In genomic region chr12:7797698-7798398, GRCh38 we compare ENCODE assay signal across 23 cellular contexts. TPM values are rescaled to one million over a fixed set of nuclear protein-coding genes. Genes with fewer than 3 reads are reported as not detected.
DNase-seq lines count a peak whose midpoint lies in the region; ATAC-seq and TF ChIP-seq lines count a peak whose summit lies in the region.
"Had no signal": no experiment of that assay in that cellular context is flagged by ENCODE, and none has a peak within 500 bp of the region (broad histone marks: within the 10 kb centered on the region; RNA-seq: fewer than 3 reads in every experiment).

No MANE protein-coding gene starts in this region.

- H3K27ac Mint-ChIP-seq in Caco-2 (ENCODE audit: unreplicated experiment) (peak overlapping the region; percentile 39), endodermal cell (peak overlapping the region; percentile 88)
- H3K27ac Mint-ChIP-seq: activated CD4-positive, alpha-beta memory T cell treated with anti-CD3 and anti-CD28 coated beads, Interleukin-2, amount 10 ng/mL, durations not matched to agents 7 days and 5 days; activated naive CD8-positive, alpha-beta T cell treated with anti-CD3 and anti-CD28 coated beads, Interleukin-2, amount 10 ng/mL, durations not matched to agents 7 days and 5 days had no signal

- H3K4me1 ChIP-seq in Caco-2 (no peaks in the 10 kb centered on the region), endodermal cell (ENCODE audit: control insufficient read depth, insufficient read depth, low read length) (no peaks in the 10 kb centered on the region), left lung (no peaks in the 10 kb centered on the region), ovary (ENCODE audit: insufficient read depth) (no peaks in the 10 kb centered on the region)
- H3K4me1 ChIP-seq: upper lobe of right lung had no signal

- H3K36me3 Mint-ChIP-seq in Caco-2 (ENCODE audit: insufficient read depth, unreplicated experiment) (no peaks in the 10 kb centered on the region), endodermal cell (ENCODE audit: low read depth) (peaks cover 39% of the 10 kb centered on the region)
- H3K36me3 Mint-ChIP-seq: activated naive CD8-positive, alpha-beta T cell treated with anti-CD3 and anti-CD28 coated beads, Interleukin-2, amount 10 ng/mL, durations not matched to agents 7 days and 5 days had no signal

- H3K4me1 Mint-ChIP-seq in Caco-2 (ENCODE audit: low read depth, unreplicated experiment) (peaks cover 12% of the 10 kb centered on the region), endodermal cell (peaks cover 28% of the 10 kb centered on the region)
- H3K4me1 Mint-ChIP-seq: activated CD4-positive, alpha-beta memory T cell treated with anti-CD3 and anti-CD28 coated beads, Interleukin-2, amount 10 ng/mL, durations not matched to agents 7 days and 5 days; activated naive CD8-positive, alpha-beta T cell treated with anti-CD3 and anti-CD28 coated beads, Interleukin-2, amount 10 ng/mL, durations not matched to agents 7 days and 5 days had no signal

- TF ChIP-seq POLR2A in ovary (IDR thresholded peaks at IDR 0.05) = no peak

- H3K9ac ChIP-seq in endodermal cell (ENCODE audit: extremely low read depth, low read length, poor library complexity, severe bottlenecking) = no peak overlapping the region

- DNase-seq in Caco-2 (no peak), LHCN-M2 (ENCODE audit: low read depth) (peak; percentile 3), endodermal cell (peak; percentile 66), left lung (no peak), GM13977 (ENCODE audit: low spot score) (no peak), GF-D8 (lab: John Stamatoyannopoulos, UW) (no peak), ovary (no peak)
- DNase-seq: activated CD4-positive, alpha-beta memory T cell treated with anti-CD3 and anti-CD28 coated beads, Interleukin-2, amount 10 ng/mL, durations not matched to agents 7 days and 5 days; activated naive CD8-positive, alpha-beta T cell treated with anti-CD3 and anti-CD28 coated beads, Interleukin-2, amount 10 ng/mL, durations not matched to agents 7 days and 5 days; activated T-cell treated with anti-CD3 and anti-CD28 coated beads, Interleukin-2, amount 50 U/mL, for 48 hours; glutamatergic neuron; mucosa of descending colon; NCI-H2029 treated with DMSO at 0.1 percent for 48 hours; NCI-H524 treated with DMSO at 0.1 percent for 48 hours; stimulated activated naive CD4-positive, alpha-beta T cell; upper lobe of right lung had no signal

- H3K36me3 ChIP-seq in Caco-2 (ENCODE audit: control insufficient read depth, insufficient read depth, low read length) (no peaks in the 10 kb centered on the region), endodermal cell (ENCODE audit: control insufficient read depth, insufficient read depth, low read length) (peaks cover 5% of the 10 kb centered on the region), left lung (no peaks in the 10 kb centered on the region), ovary (no peaks in the 10 kb centered on the region)
- H3K36me3 ChIP-seq: upper lobe of right lung had no signal

- H3K9me3 ChIP-seq in Caco-2 (no peaks in the 10 kb centered on the region), endodermal cell (ENCODE audit: control insufficient read depth, low read length) (no peaks in the 10 kb centered on the region), left lung (no peaks in the 10 kb centered on the region), ovary (no peaks in the 10 kb centered on the region)
- H3K9me3 ChIP-seq: mucosa of descending colon, upper lobe of right lung had no signal

- no peak for TF ChIP-seq EP300 in ovary (IDR thresholded peaks at IDR 0.05)

- H3K27me3 ChIP-seq in Caco-2 (replicated peaks; ENCODE audit: control insufficient read depth, insufficient read depth, low read length) (no peaks in the 10 kb centered on the region), endodermal cell (ENCODE audit: control insufficient read depth, insufficient read depth, low read length, poor library complexity, severe bottlenecking) (no peaks in the 10 kb centered on the region), left lung (peaks cover 0 to 4% of the 10 kb centered on the region in 2 donors), ovary (no peaks in the 10 kb centered on the region)
- H3K27me3 ChIP-seq: upper lobe of right lung had no signal

- H3K9me3 Mint-ChIP-seq in Caco-2 (ENCODE audit: unreplicated experiment) = no peaks in the 10 kb centered on the region
- no peaks in the 10 kb centered on the region for H3K9me3 Mint-ChIP-seq in endodermal cell
- H3K9me3 Mint-ChIP-seq: activated CD4-positive, alpha-beta memory T cell treated with anti-CD3 and anti-CD28 coated beads, Interleukin-2, amount 10 ng/mL, durations not matched to agents 7 days and 5 days; activated naive CD8-positive, alpha-beta T cell treated with anti-CD3 and anti-CD28 coated beads, Interleukin-2, amount 10 ng/mL, durations not matched to agents 7 days and 5 days had no signal

- no peak overlapping the region for H3K4me3 ChIP-seq in Caco-2 (ENCODE audit: low read depth, low read length)
- no peak overlapping the region for H3K4me3 ChIP-seq in endodermal cell (ENCODE audit: low read length)
- no peak overlapping the region for H3K4me3 ChIP-seq in left lung
- H3K4me3 ChIP-seq in ovary = no peak overlapping the region
- H3K4me3 ChIP-seq: mucosa of descending colon, SK-N-MC, smooth muscle cell, upper lobe of right lung had no signal

- TF ChIP-seq CTCF in Caco-2 (IDR thresholded peaks at IDR 0.05; ENCODE audit: insufficient read depth in 1 of 2, low read depth in 1 of 2, low read length in 1 of 2, severe bottlenecking in 1 of 2, unreplicated experiment in 1 of 2) (no peak), endodermal cell (conservative IDR thresholded peaks at IDR 0.05) (no peak), left lung (IDR thresholded peaks at IDR 0.05) (no peak), GM13977 (IDR thresholded peaks at IDR 0.05; ENCODE audit: extremely low read depth, insufficient read depth, missing control alignments) (no peak), ovary (IDR thresholded peaks at IDR 0.05) (no peak)

- ATAC-seq in left lung = peak; percentile 88
- no peak for ATAC-seq in HG02571 (IDR thresholded peaks at IDR 0.05; ENCODE audit: unreplicated experiment)
- ATAC-seq: mucosa of descending colon, upper lobe of right lung had no signal

- in situ Hi-C loops in GM13977 (cut with MboI; ENCODE audit: low pct_unique_long_range_greater_than_20kb, low sequenced_read_pairs, unreplicated experiment) = no loop called here

- H3K27me3 Mint-ChIP-seq in Caco-2 (ENCODE audit: insufficient read depth, unreplicated experiment) = no peaks in the 10 kb centered on the region
- no peaks in the 10 kb centered on the region for H3K27me3 Mint-ChIP-seq in endodermal cell (ENCODE audit: insufficient read depth)

- BruUV-seq in Caco-2 (replicated peaks; lab: Mats Ljungman, UMichigan) = no TSS peak

- H3K27ac ChIP-seq in endodermal cell (ENCODE audit: low read depth, low read length) (no peak overlapping the region), left lung (no peak overlapping the region), ovary (no peak overlapping the region)
- H3K27ac ChIP-seq: HL-60, SK-N-MC, upper lobe of right lung had no signal

- POLR2A ChIA-PET in Caco-2 (lab: Charles Lee) = interaction anchor here (1.1 kb wide), 1 partner anchor 108 kb away, joined by 4 read pairs; no protein-coding TSS in a partner anchor

- WGBS in endodermal cell (ENCODE audit: insufficient coverage in 1 of 2, insufficient read length in 1 of 2), 2 experiments = 84 to 88% methylated on average over 5 to 10 of the region's 12 CpGs
- WGBS in ovary, 3 donors = 48 to 64% (median 55%) methylated on average over 12 of the region's 12 CpGs

- H3K4me3 Mint-ChIP-seq in Caco-2 (ENCODE audit: unreplicated experiment) (no peak overlapping the region), endodermal cell (no peak overlapping the region)
- H3K4me3 Mint-ChIP-seq: activated CD4-positive, alpha-beta memory T cell treated with anti-CD3 and anti-CD28 coated beads, Interleukin-2, amount 10 ng/mL, durations not matched to agents 7 days and 5 days; activated naive CD8-positive, alpha-beta T cell treated with anti-CD3 and anti-CD28 coated beads, Interleukin-2, amount 10 ng/mL, durations not matched to agents 7 days and 5 days had no signal

- CTCF ChIA-PET in Caco-2 (lab: Charles Lee) = no interaction called here

- intact Hi-C loops in Caco-2 (cut with micrococcal nuclease; ENCODE audit: unreplicated experiment) = no loop called here
- intact Hi-C loops in left lung (cut with DNase I) = no loop called here
- intact Hi-C loops in ovary (cut with DNase I) = no loop called here

RNA-seq across cellular contexts. Expression of gene NANOG, which starts 8.6 kb away (rescaled TPM):
- total RNA-seq in Caco-2 (2022) (not detected in 2 replicates), LHCN-M2 (2014; rRNA removed) (not detected in 2 replicates), endodermal cell (10 to 100 TPM in 1 of 2 donors, 1 to 10 TPM in 1; 6.1 to 79.5 TPM), left lung (under 1 TPM; 0.06 to 0.21 TPM), ovary (under 1 TPM in 5 of 7 donors, not detected in 2; under 0.01 to 0.62 (median 0.28) TPM)
- not detected for polyA plus RNA-seq in LHCN-M2 (2012)
- 12.9 TPM for polyA plus RNA-seq in endodermal cell (2013, experiment 1 of 2)
- 3.3 TPM for polyA plus RNA-seq in endodermal cell (2013, experiment 2 of 2)
- polyA plus RNA-seq in ovary = under 1 TPM in 1 of 2 donors, not detected in 1; 0.01 TPM
- total RNA-seq: activated CD4-positive, alpha-beta memory T cell treated with anti-CD3 and anti-CD28 coated beads, Interleukin-2, amount 10 ng/mL, durations not matched to agents 7 days and 5 days; activated naive CD8-positive, alpha-beta T cell treated with anti-CD3 and anti-CD28 coated beads, Interleukin-2, amount 10 ng/mL, durations not matched to agents 7 days and 5 days; chondrocyte; smooth muscle cell; upper lobe of right lung had no signal
- polyA plus RNA-seq: AG04450, smooth muscle cell had no signal

RNA-seq across cellular contexts. Expression of gene NANOGNB, which starts 32.8 kb away (rescaled TPM):
- total RNA-seq in Caco-2 (2022) = not detected in 2 replicates
- not detected in 2 replicates for total RNA-seq in LHCN-M2 (2014; rRNA removed)
- not detected for polyA plus RNA-seq in LHCN-M2 (2012)
- not detected for total RNA-seq in endodermal cell
- not detected for polyA plus RNA-seq in endodermal cell (2013, experiment 1 of 2)
- polyA plus RNA-seq in endodermal cell (2013, experiment 2 of 2) = not detected
- not detected for total RNA-seq in left lung
- total RNA-seq in ovary = not detected
- polyA plus RNA-seq in ovary = not detected
- total RNA-seq: activated CD4-positive, alpha-beta memory T cell treated with anti-CD3 and anti-CD28 coated beads, Interleukin-2, amount 10 ng/mL, durations not matched to agents 7 days and 5 days; activated naive CD8-positive, alpha-beta T cell treated with anti-CD3 and anti-CD28 coated beads, Interleukin-2, amount 10 ng/mL, durations not matched to agents 7 days and 5 days; chondrocyte; mucosa of descending colon; omental fat pad; smooth muscle cell; upper lobe of right lung had no signal
- polyA plus RNA-seq: AG04450, smooth muscle cell had no signal

RNA-seq across cellular contexts. Expression of gene CLEC4C, which starts 50.7 kb away (rescaled TPM):
- total RNA-seq in Caco-2 (2022) = not detected in 2 replicates
- total RNA-seq in LHCN-M2 (2014; rRNA removed) = not detected in 2 replicates
- not detected for polyA plus RNA-seq in LHCN-M2 (2012)
- not detected for total RNA-seq in endodermal cell
- polyA plus RNA-seq in endodermal cell (2013, experiment 1 of 2) = not detected
- polyA plus RNA-seq in endodermal cell (2013, experiment 2 of 2) = not detected
- total RNA-seq in left lung = not detected
- not detected for total RNA-seq in ovary
- polyA plus RNA-seq in ovary = under 1 TPM; 0.12 to 0.47 TPM
- total RNA-seq: activated CD4-positive, alpha-beta memory T cell treated with anti-CD3 and anti-CD28 coated beads, Interleukin-2, amount 10 ng/mL, durations not matched to agents 7 days and 5 days; activated naive CD8-positive, alpha-beta T cell treated with anti-CD3 and anti-CD28 coated beads, Interleukin-2, amount 10 ng/mL, durations not matched to agents 7 days and 5 days; chondrocyte; mucosa of descending colon; omental fat pad; smooth muscle cell; upper lobe of right lung had no signal
- polyA plus RNA-seq: AG04450, smooth muscle cell had no signal

Comparison
In these comparisons a context has a peak if more than half of its experiments do, and no peak if none do; other contexts are left out.
1. DNase-seq: peak in LHCN-M2 (single experiment) and endodermal cell (single experiment); none in Caco-2 (0 of 2), left lung (0 of 2), GM13977 (single experiment), GF-D8 (single experiment) and ovary (0 of 5).